Comparison of ENCODE assay signal across 1 cellular context in genomic region chr6:169726963-169727362, GRCh38.
A peak's percentile ranks its signal among the peaks of the same experiment; 100 is the strongest.
TF ChIP-seq lines count a peak whose summit lies in the region.

No MANE protein-coding gene starts in this region.

TF ChIP-seq in HepG2, 621 proteins besides CTCF, POLR2A, EP300 and RAD21:
- no peak for TF ChIP-seq PCBP2 (optimal IDR thresholded peaks at IDR 0.05; ENCODE audit: low read depth, low read length, poor library complexity, severe bottlenecking)
- no peak for TF ChIP-seq AFF4 (CRISPR knock-in tag; IDR thresholded peaks at IDR 0.05)
- peak; percentile 29; the same call in 1 of the 2 replicates for TF ChIP-seq ATF1 (CRISPR knock-in tag; IDR thresholded peaks at IDR 0.05)
- TF ChIP-seq PHF21A (CRISPR knock-in tag; IDR thresholded peaks at IDR 0.05), result no peak
- TF ChIP-seq RORA (CRISPR knock-in tag; IDR thresholded peaks at IDR 0.05), result no peak
- TF ChIP-seq RELA (CRISPR knock-in tag; IDR thresholded peaks at IDR 0.05), result no peak
